ENCODE assay signal across 8 cellular contexts in the genomic region with DNA sequence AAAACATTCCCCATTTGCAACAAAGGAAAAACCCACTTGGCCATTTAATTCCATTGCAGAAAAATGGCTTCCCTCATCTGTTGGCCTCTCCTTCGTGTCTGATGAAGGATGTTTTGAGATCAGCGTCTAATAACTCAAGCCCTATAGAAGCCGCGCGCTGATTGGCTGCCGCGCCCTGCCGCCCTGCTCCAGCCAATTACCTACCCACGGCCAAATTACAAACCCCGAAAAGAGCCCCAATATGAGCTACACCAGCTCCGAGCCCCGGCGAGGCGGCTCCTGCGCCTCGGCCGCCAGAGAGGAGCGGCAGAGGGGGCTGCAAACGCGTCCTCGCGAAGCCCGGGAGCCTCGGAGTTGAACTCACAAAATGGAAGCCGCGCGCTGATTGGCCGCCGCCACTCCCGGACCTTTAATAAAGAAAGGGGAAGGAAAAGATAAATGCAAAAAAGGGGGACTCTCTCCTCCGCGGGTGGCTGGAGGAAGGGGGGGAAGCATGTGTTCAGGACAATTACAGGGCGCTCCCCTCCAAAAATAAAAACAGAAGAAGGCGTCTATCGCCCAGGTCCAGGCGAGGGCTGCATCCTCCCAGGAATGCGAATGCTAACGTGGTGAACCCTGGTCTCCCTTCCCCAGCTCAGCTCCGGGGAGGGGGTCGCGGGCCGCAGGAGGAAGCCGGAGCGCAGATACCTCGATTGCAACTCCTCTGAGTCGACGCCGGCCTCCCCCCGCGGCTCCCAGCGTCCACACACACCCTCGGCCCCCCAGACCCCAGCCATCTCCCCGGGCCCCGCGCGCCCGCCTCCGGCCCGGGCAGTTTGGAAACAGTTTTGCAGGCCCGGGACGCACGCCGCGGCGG. TPM values are rescaled to one million over a fixed set of nuclear protein-coding genes. Genes with fewer than 3 reads are reported as not detected.
DNase-seq lines count a peak whose midpoint lies in the region; ATAC-seq and TF ChIP-seq lines count a peak whose summit lies in the region.

No MANE protein-coding gene starts in this region.

- TF ChIP-seq POLR2A in GM19193 (IDR thresholded peaks at IDR 0.05; ENCODE audit: extremely low read depth, insufficient read depth, insufficient read length) = peak; percentile 88

- ATAC-seq in HG03520 (IDR thresholded peaks at IDR 0.05; ENCODE audit: unreplicated experiment) = peak; percentile 39

- peak overlapping the region; percentile 84 for H3K4me3 Mint-ChIP-seq in activated CD4-positive, alpha-beta T cell treated with anti-CD3 and anti-CD28 coated beads, Interleukin-2, amount 10 ng/mL, durations not matched to agents 7 days and 5 days

- peaks cover 45% of the 10 kb centered on the region for H3K36me3 Mint-ChIP-seq in activated CD4-positive, alpha-beta T cell treated with anti-CD3 and anti-CD28 coated beads, Interleukin-2, amount 10 ng/mL, durations not matched to agents 7 days and 5 days (ENCODE audit: low read depth)

- peaks cover 30% of the 10 kb centered on the region for H3K4me1 Mint-ChIP-seq in activated CD4-positive, alpha-beta T cell treated with anti-CD3 and anti-CD28 coated beads, Interleukin-2, amount 10 ng/mL, durations not matched to agents 7 days and 5 days

- DNase-seq in AG10803 (ENCODE audit: low read depth) (peak; percentile 96), NCI-H69 (lab: John Stamatoyannopoulos, UW) (peak; percentile 98), coronary artery (ENCODE audit: low spot score) (peak; percentile 94)
- peak; percentile 91 for DNase-seq in activated CD4-positive, alpha-beta T cell treated with anti-CD3 and anti-CD28 coated beads, Interleukin-2, amount 10 ng/mL, durations not matched to agents 7 days and 5 days
- DNase-seq in stimulated activated CD4-positive, alpha-beta T cell treated with anti-CD3 and anti-CD28 coated beads, Interleukin-1b, Interleukin-23, amount 100 ng/mL, for 1 hour (ENCODE audit: low read depth in 2 of 2) = peak; percentile 67 to 78

- no peaks in the 10 kb centered on the region for H3K27me3 ChIP-seq in layer of hippocampus (ENCODE audit: control insufficient read depth, insufficient read depth, low read length)

- H3K27me3 Mint-ChIP-seq in activated CD4-positive, alpha-beta T cell treated with anti-CD3 and anti-CD28 coated beads, Interleukin-2, amount 10 ng/mL, durations not matched to agents 7 days and 5 days = no peaks in the 10 kb centered on the region

- H3K27ac ChIP-seq in coronary artery (peak overlapping the region; percentile 100), layer of hippocampus (ENCODE audit: low read depth, low read length) (peak overlapping the region; percentile 100)

- H3K9me3 Mint-ChIP-seq in activated CD4-positive, alpha-beta T cell treated with anti-CD3 and anti-CD28 coated beads, Interleukin-2, amount 10 ng/mL, durations not matched to agents 7 days and 5 days = no peaks in the 10 kb centered on the region

- POLR2A ChIA-PET in activated CD4-positive, alpha-beta T cell treated with anti-CD3 and anti-CD28 coated beads, Interleukin-2, amount 10 ng/mL, durations not matched to agents 7 days and 5 days (lab: Charles Lee) = interaction anchor here (0.6 to 5.5 kb wide), 4 partner anchors 8 to 280 kb away, joined by 3 to 21 read pairs (median 7); no protein-coding TSS in a partner anchor

- CTCF ChIA-PET in activated CD4-positive, alpha-beta T cell treated with anti-CD3 and anti-CD28 coated beads, Interleukin-2, amount 10 ng/mL, durations not matched to agents 7 days and 5 days (lab: Charles Lee) = interaction anchor here (0.6 to 40.9 kb wide), 4 partner anchors 3 to 385 kb away, joined by 3 to 1058 read pairs (median 532); partner anchors contain the start of genes PSMD9, RHOF and SETD1B

- peak overlapping the region; percentile 98 for H3K27ac Mint-ChIP-seq in activated CD4-positive, alpha-beta T cell treated with anti-CD3 and anti-CD28 coated beads, Interleukin-2, amount 10 ng/mL, durations not matched to agents 7 days and 5 days

- TF ChIP-seq CTCF in AG10803 (conservative IDR thresholded peaks at IDR 0.05; ENCODE audit: low read length) (no peak; the same call in 1 of the 2 replicates), coronary artery (IDR thresholded peaks at IDR 0.05) (no peak)

- H3K4me3 ChIP-seq in AG10803 (ENCODE audit: low read length) = peak overlapping the region; percentile 69
- H3K4me3 ChIP-seq in coronary artery = peak overlapping the region; percentile 94

RNA-seq across cellular contexts. Expression of gene SETD1B, which starts 0.7 kb away (rescaled TPM):
- 10 to 100 TPM; 32.6 to 34.1 TPM for total RNA-seq in activated CD4-positive, alpha-beta T cell treated with anti-CD3 and anti-CD28 coated beads, Interleukin-2, amount 10 ng/mL, durations not matched to agents 7 days and 5 days

RNA-seq across cellular contexts. Expression of gene RHOF, which starts 9.6 kb away (rescaled TPM):
- 100 to 1,000 TPM; 132 to 148 TPM for total RNA-seq in activated CD4-positive, alpha-beta T cell treated with anti-CD3 and anti-CD28 coated beads, Interleukin-2, amount 10 ng/mL, durations not matched to agents 7 days and 5 days

RNA-seq across cellular contexts. Expression of gene HPD, which starts 55.6 kb away (rescaled TPM):
- not detected for total RNA-seq in activated CD4-positive, alpha-beta T cell treated with anti-CD3 and anti-CD28 coated beads, Interleukin-2, amount 10 ng/mL, durations not matched to agents 7 days and 5 days

Comparison
In these comparisons a context has a peak if more than half of its experiments do, and no peak if none do; other contexts are left out.
1. Peak in every context shown above with its lines: DNase-seq, ATAC-seq, H3K4me3 ChIP-seq and H3K27ac ChIP-seq.